Comparison of ENCODE assay signal across 25 cellular contexts in genomic region chr11:103920933-103921332, GRCh38.
DNase-seq lines count a peak whose midpoint lies in the region; ATAC-seq and TF ChIP-seq lines count a peak whose summit lies in the region.
"Had no signal": no experiment of that assay in that cellular context is flagged by ENCODE, and none has a peak within 500 bp of the region (broad histone marks: within the 10 kb centered on the region; RNA-seq: fewer than 3 reads in every experiment).

No MANE protein-coding gene starts in this region.

- H3K14ac ChIP-seq in H9 (ENCODE audit: insufficient read depth, low read length), result no peak overlapping the region

- H3K4me2 ChIP-seq in DOHH2 (ENCODE audit: low read length) (no peak overlapping the region), H9 (ENCODE audit: insufficient read depth, insufficient read length, low read length) (no peak overlapping the region), OCI-LY7 (ENCODE audit: low read length) (no peak overlapping the region), PC-9 (no peak overlapping the region)

- H3K27ac ChIP-seq in DOHH2 (ENCODE audit: low read depth, low read length), result no peak overlapping the region
- no peak overlapping the region for H3K27ac ChIP-seq in H9 (ENCODE audit: insufficient read length, low read depth, low read length)
- no peak overlapping the region for H3K27ac ChIP-seq in OCI-LY7 (ENCODE audit: low read depth, low read length, poor library complexity, severe bottlenecking)
- H3K27ac ChIP-seq in foreskin keratinocyte, result no peak overlapping the region
- H3K27ac ChIP-seq in PC-9, result no peak overlapping the region
- H3K27ac ChIP-seq: adrenal gland, colonic mucosa, lower lobe of right lung, Peyer's patch, sigmoid colon, SJCRH30 had no signal

- no TSS peak for BruUV-seq in OCI-LY7 (replicated peaks; lab: Mats Ljungman, UMichigan)
- no TSS peak for BruUV-seq in PC-9 (replicated peaks; lab: Mats Ljungman, UMichigan)

- H2AFZ ChIP-seq in H9 (ENCODE audit: low read length), result no peak overlapping the region
- H2AFZ ChIP-seq in OCI-LY7 (ENCODE audit: low read length), result peak overlapping the region; percentile 26; the same call in 1 of the 2 replicates
- no peak overlapping the region for H2AFZ ChIP-seq in PC-9

- H2BK120ac ChIP-seq in H9 (ENCODE audit: low read depth, low read length, poor library complexity, severe bottlenecking), result no peak overlapping the region

- H3F3A ChIP-seq in DOHH2 (ENCODE audit: control insufficient read depth, insufficient read depth), result no peaks in the 10 kb centered on the region
- H3F3A ChIP-seq in PC-9 (ENCODE audit: insufficient read depth, low read depth), result peaks cover 25% of the 10 kb centered on the region

- TF ChIP-seq CTCF in DOHH2 (IDR thresholded peaks at IDR 0.05; ENCODE audit: low read depth, low read length, poor library complexity, severe bottlenecking) (peak; percentile 22), H9 (conservative IDR thresholded peaks at IDR 0.05) (peak; percentile 45; the same call in 2 of the 3 replicates), OCI-LY7 (conservative IDR thresholded peaks at IDR 0.05; ENCODE audit: low read length) (peak; percentile 58), foreskin keratinocyte (conservative IDR thresholded peaks at IDR 0.05) (peak; percentile 16), PC-9 (conservative IDR thresholded peaks at IDR 0.05) (no peak)

- H3K9me3 ChIP-seq in DOHH2 (ENCODE audit: control insufficient read depth, insufficient read depth, low read length) (no peaks in the 10 kb centered on the region), H9 (ENCODE audit: control insufficient read depth, low read depth, low read length) (no peaks in the 10 kb centered on the region), OCI-LY7 (ENCODE audit: low read length) (no peaks in the 10 kb centered on the region), PC-9 (ENCODE audit: insufficient read depth, low read depth) (peaks cover 7% of the 10 kb centered on the region; the same call in 1 of the 2 replicates)
- H3K9me3 ChIP-seq: adrenal gland, colonic mucosa, lower lobe of right lung, mucosa of descending colon, Peyer's patch, sigmoid colon, SJCRH30 had no signal

- H3K36me3 ChIP-seq in DOHH2 (ENCODE audit: control insufficient read depth, low read length) (no peaks in the 10 kb centered on the region), OCI-LY7 (ENCODE audit: insufficient read depth, low read length) (no peaks in the 10 kb centered on the region), PC-9 (ENCODE audit: low read depth) (no peaks in the 10 kb centered on the region)
- H3K36me3 ChIP-seq: adrenal gland, colonic mucosa, lower lobe of right lung, Peyer's patch, sigmoid colon, SJCRH30 had no signal

- no peak overlapping the region for H3K4ac ChIP-seq in H9 (ENCODE audit: low read depth, low read length)

- no peaks in the 10 kb centered on the region for H4K20me1 ChIP-seq in DOHH2 (ENCODE audit: control insufficient read depth, insufficient read depth, low read depth, low read length)
- no peaks in the 10 kb centered on the region for H4K20me1 ChIP-seq in H9 (ENCODE audit: control insufficient read depth, insufficient read depth, insufficient read length)
- no peaks in the 10 kb centered on the region for H4K20me1 ChIP-seq in OCI-LY7 (ENCODE audit: insufficient read depth, low read length)
- no peaks in the 10 kb centered on the region for H4K20me1 ChIP-seq in PC-9 (ENCODE audit: insufficient read depth)

- no peak overlapping the region for H2AK5ac ChIP-seq in H9 (ENCODE audit: insufficient read length, low read length)

- no peak overlapping the region for H3K56ac ChIP-seq in H9 (ENCODE audit: insufficient read length, low read depth, low read length)

- H3K9me3 Mint-ChIP-seq in H9, result peaks cover 0 to 3% of the 10 kb centered on the region in 2 experiments; a peak in 1 of 5 replicates
- H3K9me3 Mint-ChIP-seq: stimulated activated naive CD8-positive, alpha-beta T cell treated with anti-CD3 and anti-CD28 coated beads, Interleukin-15, Interleukin-2, amounts not matched to agents 100 ng/mL and 50 ng/mL, for 24 hours; T-helper 1 cell treated with Interleukin-12 subunit alpha and Interleukin-12 subunit beta and Interleukin-4 antibody, amounts not matched to agents 30 μg/mL and 1 μg/mL, for 36 hours had no signal

- no peak for DNase-seq in H9
- peak; percentile 18 for DNase-seq in OCI-LY7 (ENCODE audit: low spot score)
- no peak for DNase-seq in foreskin keratinocyte
- no peak for DNase-seq in HCEC 1CT
- no peak for DNase-seq in NK-92 treated with Interleukin-12 subunit alpha and Interleukin-12 subunit beta, amount 100 ng/mL, for 24 hours (lab: John Stamatoyannopoulos, UW)
- DNase-seq in PC-9, result no peak
- DNase-seq: activated CD4-positive, alpha-beta T cell treated with anti-CD3 and anti-CD28 coated beads for 4 hours; activated naive CD4-positive, alpha-beta T cell treated with Interleukin-2 at 50 U/mL for 16 hours; activated T-cell treated with anti-CD3 and anti-CD28 coated beads, Interleukin-2, amount 50 U/mL, for 48 hours; adrenal gland; colonic mucosa; GOT3; lower lobe of right lung; mucosa of descending colon; NCI-H1105; NCI-H1930; nephron progenitor cell; Peyer's patch; posterior cingulate gyrus; sigmoid colon had no signal

- CTCF ChIA-PET in OCI-LY7 (lab: Charles Lee; ENCODE audit: unreplicated experiment), result no interaction called here
- CTCF ChIA-PET in PC-9 (lab: Charles Lee), result no interaction called here

- no peak overlapping the region for H2BK15ac ChIP-seq in H9 (ENCODE audit: low read depth, low read length)

- POLR2A ChIA-PET in OCI-LY7 (lab: Charles Lee), result interaction anchor here (0.7 to 1.6 kb wide), 2 partner anchors 21 to 123 kb away, joined by 4 to 5 read pairs; no protein-coding TSS in a partner anchor
- POLR2A ChIA-PET in PC-9 (lab: Charles Lee; ENCODE audit: unreplicated experiment), result no interaction called here

- no peak for ATAC-seq in foreskin keratinocyte
- no peak for ATAC-seq in GM18867 (IDR thresholded peaks at IDR 0.05; ENCODE audit: unreplicated experiment)
- ATAC-seq: lower lobe of right lung, mucosa of descending colon had no signal

- no peak overlapping the region for H3K18ac ChIP-seq in H9 (ENCODE audit: insufficient read length, low read depth, low read length)

- intact Hi-C loops in OCI-LY7 (cut with micrococcal nuclease; ENCODE audit: unreplicated experiment) (no loop called here), PC-9 (cut with micrococcal nuclease; ENCODE audit: unreplicated experiment) (loop anchor here (5.0 kb wide), 2 partner anchors 241 to 531 kb away; partner anchors contain the start of gene PDGFD)

- no peak overlapping the region for H3K23ac ChIP-seq in H9 (ENCODE audit: insufficient read length, low read depth, low read length)

- H3K79me1 ChIP-seq in H9 (ENCODE audit: insufficient read depth, low read depth, low read length, poor library complexity, severe bottlenecking), result no peaks in the 10 kb centered on the region

- no peak overlapping the region for H3K27ac Mint-ChIP-seq in H9
- H3K27ac Mint-ChIP-seq: nephron progenitor cell; stimulated activated naive CD8-positive, alpha-beta T cell treated with anti-CD3 and anti-CD28 coated beads, Interleukin-15, Interleukin-2, amounts not matched to agents 100 ng/mL and 50 ng/mL, for 24 hours; T-helper 1 cell treated with Interleukin-12 subunit alpha and Interleukin-12 subunit beta and Interleukin-4 antibody, amounts not matched to agents 30 μg/mL and 1 μg/mL, for 36 hours had no signal

- no peaks in the 10 kb centered on the region for H3K23me2 ChIP-seq in H9 (ENCODE audit: insufficient read length, low read depth, low read length, poor library complexity, severe bottlenecking)

- no peak overlapping the region for H3K9ac ChIP-seq in H9 (ENCODE audit: extremely low read depth, insufficient read length, low read length)

- no peak overlapping the region for H4K5ac ChIP-seq in H9 (ENCODE audit: insufficient read length, low read depth, low read length)

- H3K79me2 ChIP-seq in DOHH2 (ENCODE audit: control insufficient read depth, low read length), result no peaks in the 10 kb centered on the region
- no peaks in the 10 kb centered on the region for H3K79me2 ChIP-seq in H9 (ENCODE audit: insufficient read depth, low read length)
- no peaks in the 10 kb centered on the region for H3K79me2 ChIP-seq in OCI-LY7 (ENCODE audit: insufficient read depth, low read depth, low read length)
- no peaks in the 10 kb centered on the region for H3K79me2 ChIP-seq in PC-9 (ENCODE audit: low read depth)

- H2BK20ac ChIP-seq in H9 (ENCODE audit: low read depth, low read length, poor library complexity, severe bottlenecking), result no peak overlapping the region

- no peak overlapping the region for H3K4me3 ChIP-seq in DOHH2 (ENCODE audit: low read length)
- H3K4me3 ChIP-seq in OCI-LY7 (ENCODE audit: low read depth, low read length, poor library complexity, severe bottlenecking), result no peak overlapping the region
- H3K4me3 ChIP-seq in PC-9, result no peak overlapping the region
- H3K4me3 ChIP-seq: adrenal gland, colonic mucosa, lower lobe of right lung, mucosa of descending colon, Peyer's patch, sigmoid colon, SJCRH30 had no signal

- peaks cover 6% of the 10 kb centered on the region for H3K4me1 ChIP-seq in DOHH2 (ENCODE audit: control insufficient read depth, low read length)
- no peaks in the 10 kb centered on the region for H3K4me1 ChIP-seq in H9 (ENCODE audit: insufficient read depth, low read length)
- no peaks in the 10 kb centered on the region for H3K4me1 ChIP-seq in OCI-LY7 (ENCODE audit: insufficient read depth, low read length, poor library complexity, severe bottlenecking)
- no peaks in the 10 kb centered on the region for H3K4me1 ChIP-seq in foreskin keratinocyte
- H3K4me1 ChIP-seq in PC-9 (replicated peaks; ENCODE audit: insufficient read depth), result peaks cover 35% of the 10 kb centered on the region
- H3K4me1 ChIP-seq: colonic mucosa, lower lobe of right lung, Peyer's patch, SJCRH30 had no signal

- no peak overlapping the region for H2BK5ac ChIP-seq in H9 (ENCODE audit: insufficient read length, low read length)

- H2BK12ac ChIP-seq in H9 (ENCODE audit: insufficient read length, low read depth, low read length), result no peak overlapping the region

- no peak overlapping the region for H4K8ac ChIP-seq in H9 (replicated peaks; ENCODE audit: insufficient read length, low read depth, low read length)

- H3K4me3 Mint-ChIP-seq in H9, result no peak overlapping the region
- H3K4me3 Mint-ChIP-seq: nephron progenitor cell; stimulated activated naive CD8-positive, alpha-beta T cell treated with anti-CD3 and anti-CD28 coated beads, Interleukin-15, Interleukin-2, amounts not matched to agents 100 ng/mL and 50 ng/mL, for 24 hours; T-helper 1 cell treated with Interleukin-12 subunit alpha and Interleukin-12 subunit beta and Interleukin-4 antibody, amounts not matched to agents 30 μg/mL and 1 μg/mL, for 36 hours had no signal

- H3K9me2 ChIP-seq in DOHH2 (replicated peaks; ENCODE audit: control insufficient read depth, low read length) (no peaks in the 10 kb centered on the region), OCI-LY7 (ENCODE audit: insufficient read depth, low read length) (no peaks in the 10 kb centered on the region), PC-9 (ENCODE audit: insufficient read depth) (no peaks in the 10 kb centered on the region)

- H3K27me3 Mint-ChIP-seq in H9 (ENCODE audit: low read depth), result no peaks in the 10 kb centered on the region
- H3K27me3 Mint-ChIP-seq: stimulated activated naive CD8-positive, alpha-beta T cell treated with anti-CD3 and anti-CD28 coated beads, Interleukin-15, Interleukin-2, amounts not matched to agents 100 ng/mL and 50 ng/mL, for 24 hours had no signal

- H3T11ph ChIP-seq in H9 (ENCODE audit: low read length), result no peak overlapping the region

- H4K91ac ChIP-seq in H9 (ENCODE audit: insufficient read length, low read depth, low read length), result no peak overlapping the region

- peaks cover 0 to 9% of the 10 kb centered on the region in 2 experiments; a peak in 2 of 4 replicates for H3K4me1 Mint-ChIP-seq in H9

- no peaks in the 10 kb centered on the region for H3K27me3 ChIP-seq in DOHH2 (ENCODE audit: control insufficient read depth, low read length)
- no peaks in the 10 kb centered on the region for H3K27me3 ChIP-seq in H9 (ENCODE audit: insufficient read depth, low read length)
- H3K27me3 ChIP-seq in foreskin keratinocyte, result no peaks in the 10 kb centered on the region
- H3K27me3 ChIP-seq in PC-9 (ENCODE audit: insufficient read depth, low read depth), result no peaks in the 10 kb centered on the region
- H3K27me3 ChIP-seq: adrenal gland, colonic mucosa, Peyer's patch, sigmoid colon, SJCRH30 had no signal

- peaks cover 0 to 3% (median 0%) of the 10 kb centered on the region in 3 experiments; a peak in 3 of 7 replicates for H3K36me3 Mint-ChIP-seq in H9 (ENCODE audit: insufficient read depth in 1 of 3, low read depth in 3 of 3)
